Comparison of ENCODE assay signal across 25 cellular contexts in genomic region chr7:47262881-47263280, GRCh38.
DNase-seq lines count a peak whose midpoint lies in the region; ATAC-seq, FAIRE-seq and TF ChIP-seq lines count a peak whose summit lies in the region.
"Had no signal": no experiment of that assay in that cellular context is flagged by ENCODE, and none has a peak within 500 bp of the region (broad histone marks: within the 10 kb centered on the region; RNA-seq: fewer than 3 reads in every experiment).

No MANE protein-coding gene starts in this region.

- 92% methylated on average over 3 of the region's 3 CpGs; no CpG with 5 or more reads in 1 of the 2 experiments for WGBS in H1 (ENCODE audit: extremely low coverage in 1 of 2, insufficient coverage in 1 of 2, insufficient read length in 1 of 2, insufficient replicate concordance in 2 of 2, low coverage in 1 of 2, low lambda C conversion rate in 2 of 2, missing lambda C conversion rate in 1 of 2), 2 experiments
- WGBS in neuronal stem cell (ENCODE audit: extremely low coverage in 2 of 2, insufficient read length in 2 of 2, insufficient replicate concordance in 1 of 2), 2 donors: no CpG with 5 or more reads among the region's 3 CpGs
- 100% methylated on average over 3 of the region's 3 CpGs for WGBS in hepatocyte (ENCODE audit: low lambda C conversion rate, missing lambda C conversion rate)

- H3K4ac ChIP-seq in H1 (replicated peaks; ENCODE audit: insufficient read length, low read depth, low read length): no peak overlapping the region
- H3K4ac ChIP-seq in neuronal stem cell (ENCODE audit: low read length): no peak overlapping the region

- H4K20me1 ChIP-seq in H1 (replicated peaks in 1 of 2; ENCODE audit: control insufficient read depth in 1 of 2, insufficient read depth in 2 of 2, low read length in 2 of 2): peaks cover 0 to 3% of the 10 kb centered on the region in 2 experiments
- no peaks in the 10 kb centered on the region for H4K20me1 ChIP-seq in hepatocyte (ENCODE audit: insufficient read depth, poor library complexity, severe bottlenecking)
- H4K20me1 ChIP-seq: BLaER1 treated with 17β-estradiol and CSF1 and Interleukin-3, amounts not matched to agents 10 nM and 100 nM had no signal

- TF ChIP-seq CTCF in H1 (IDR thresholded peaks at IDR 0.05; ENCODE audit: control extremely low read depth in 1 of 3, insufficient read depth in 1 of 3, low read depth in 1 of 3, low read length in 3 of 3) (no peak), hepatocyte (IDR thresholded peaks at IDR 0.05; ENCODE audit: poor library complexity) (no peak)

- peaks cover 6% of the 10 kb centered on the region for H3K23me2 ChIP-seq in H1 (ENCODE audit: low read depth, low read length)

- H2BK15ac ChIP-seq in H1 (ENCODE audit: low read length): no peak overlapping the region
- no peak overlapping the region for H2BK15ac ChIP-seq in neuronal stem cell (ENCODE audit: low read length)

- H3K4me3 ChIP-seq in H1 (ENCODE audit: extremely low read depth in 1 of 4, insufficient read depth in 2 of 4, low read depth in 3 of 4, low read length in 4 of 4) (no peak overlapping the region), neuronal stem cell (ENCODE audit: low read length in 2 of 2) (no peak overlapping the region), hepatocyte (no peak overlapping the region)
- H3K4me3 ChIP-seq: A549; BLaER1 treated with 17β-estradiol and CSF1 and Interleukin-3, amounts not matched to agents 10 nM and 100 nM; GM12878; GM23248 had no signal

- no peaks in the 10 kb centered on the region for H3K9me3 ChIP-seq in H1 (ENCODE audit: insufficient read depth in 2 of 2, low read depth in 1 of 2, low read length in 1 of 2)
- peaks cover 0 to under 1% of the 10 kb centered on the region in 2 donors for H3K9me3 ChIP-seq in neuronal stem cell (replicated peaks in 1 of 2; ENCODE audit: control insufficient read depth in 2 of 2, insufficient read depth in 1 of 2, low read depth in 1 of 2, low read length in 2 of 2)
- H3K9me3 ChIP-seq in hepatocyte (ENCODE audit: low read depth): no peaks in the 10 kb centered on the region
- H3K9me3 ChIP-seq: BE2C had no signal

- no peak overlapping the region for H4K5ac ChIP-seq in H1 (ENCODE audit: insufficient read length, low read depth, low read length)

- H3K79me2 ChIP-seq in H1 (ENCODE audit: control insufficient read depth in 1 of 2, insufficient read depth in 2 of 2, low read length in 2 of 2): no peaks in the 10 kb centered on the region
- no peaks in the 10 kb centered on the region for H3K79me2 ChIP-seq in hepatocyte

- H2BK20ac ChIP-seq in H1 (ENCODE audit: low read length): no peak overlapping the region

- no peaks in the 10 kb centered on the region for H3K9me2 ChIP-seq in hepatocyte (replicated peaks; ENCODE audit: insufficient read depth)

- H3K14ac ChIP-seq in H1 (ENCODE audit: insufficient read length): no peak overlapping the region
- H3K14ac ChIP-seq in neuronal stem cell (ENCODE audit: low read length): no peak overlapping the region

- TF ChIP-seq EP300 in H1 (IDR thresholded peaks at IDR 0.05; ENCODE audit: borderline replicate concordance in 1 of 2, low read depth in 2 of 2, low read length in 2 of 2): no peak

- POLR2A ChIA-PET in H1 (lab: Charles Lee; ENCODE audit: partially characterized antibody): no interaction called here

- H3K27ac ChIP-seq in H1 (ENCODE audit: low read depth, low read length) (no peak overlapping the region), neuronal stem cell (replicated peaks; ENCODE audit: low read length) (no peak overlapping the region), hepatocyte (no peak overlapping the region)
- H3K27ac ChIP-seq: A549; BLaER1 treated with 17β-estradiol and CSF1 and Interleukin-3, amounts not matched to agents 10 nM and 100 nM; GM23248 had no signal

- H3K36me3 ChIP-seq in H1 (ENCODE audit: control insufficient read depth in 2 of 4, insufficient read depth in 4 of 4, low read length in 3 of 4) (no peaks in the 10 kb centered on the region), neuronal stem cell (replicated peaks in 1 of 2; ENCODE audit: control insufficient read depth in 2 of 2, insufficient read depth in 2 of 2, low read length in 2 of 2) (no peaks in the 10 kb centered on the region), hepatocyte (replicated peaks; ENCODE audit: insufficient read depth, low read depth) (no peaks in the 10 kb centered on the region)
- H3K36me3 ChIP-seq: BE2C; BLaER1 treated with 17β-estradiol and CSF1 and Interleukin-3, amounts not matched to agents 10 nM and 100 nM had no signal

- no peak overlapping the region for H3K56ac ChIP-seq in H1 (replicated peaks; ENCODE audit: insufficient read length, low read depth, low read length)

- H4K91ac ChIP-seq in H1 (replicated peaks; ENCODE audit: insufficient read length, low read length) (no peak overlapping the region), neuronal stem cell (ENCODE audit: low read depth, low read length, poor library complexity) (no peak overlapping the region)

- no peak for TF ChIP-seq RAD21 in H1 (IDR thresholded peaks at IDR 0.05 in 1 of 2, conservative IDR thresholded peaks at IDR 0.05 in 1 of 2; ENCODE audit: low read depth in 2 of 2, low read length in 2 of 2)

- no peak overlapping the region for H2AFZ ChIP-seq in H1 (ENCODE audit: low read length)
- H2AFZ ChIP-seq in neuronal stem cell (ENCODE audit: low read length): no peak overlapping the region
- no peak overlapping the region for H2AFZ ChIP-seq in hepatocyte
- H2AFZ ChIP-seq: GM23248 had no signal

- H3K4me1 ChIP-seq in H1 (replicated peaks in 1 of 4; ENCODE audit: control insufficient read depth in 3 of 4, insufficient read depth in 4 of 4, low read length in 3 of 4) (no peaks in the 10 kb centered on the region), neuronal stem cell (ENCODE audit: control insufficient read depth in 2 of 2, insufficient read depth in 1 of 2, low read depth in 1 of 2, low read length in 2 of 2) (peaks cover 2% of the 10 kb centered on the region in 2 donors), hepatocyte (ENCODE audit: insufficient read depth) (peaks cover 9% of the 10 kb centered on the region)
- H3K4me1 ChIP-seq: BE2C had no signal

- H3K79me1 ChIP-seq in H1 (ENCODE audit: low read depth, low read length) (no peaks in the 10 kb centered on the region), neuronal stem cell (ENCODE audit: low read depth, low read length) (no peaks in the 10 kb centered on the region)

- no peak overlapping the region for H3K23ac ChIP-seq in H1 (ENCODE audit: insufficient read length)
- no peak overlapping the region for H3K23ac ChIP-seq in neuronal stem cell (ENCODE audit: low read depth, low read length, poor library complexity)

- FAIRE-seq in H1 (lab: Jason Lieb, UNC) (no peak), urothelium cell line (lab: Jason Lieb, UNC) (peak; percentile 71)
- FAIRE-seq: A549, D721Med, GM12878, GM19239 had no signal

- no peak for TF ChIP-seq POLR2A in H1 (IDR thresholded peaks at IDR 0.05; ENCODE audit: control extremely low read depth in 1 of 2, low read depth in 2 of 2, low read length in 2 of 2)

- no peak overlapping the region for H3K4me2 ChIP-seq in H1 (ENCODE audit: insufficient read depth in 1 of 2, low read depth in 2 of 2, low read length in 2 of 2)
- no peak overlapping the region for H3K4me2 ChIP-seq in neuronal stem cell (ENCODE audit: insufficient read depth, low read length, poor library complexity, severe bottlenecking)
- no peak overlapping the region for H3K4me2 ChIP-seq in hepatocyte
- H3K4me2 ChIP-seq: A549; BLaER1 treated with 17β-estradiol and CSF1 and Interleukin-3, amounts not matched to agents 10 nM and 100 nM had no signal

- no peak overlapping the region for H4K8ac ChIP-seq in H1 (ENCODE audit: extremely low read depth, insufficient read depth, low read length)
- H4K8ac ChIP-seq in neuronal stem cell (ENCODE audit: low read depth, low read length): no peak overlapping the region

- H2AK5ac ChIP-seq in H1 (ENCODE audit: low read depth, low read length) (no peak overlapping the region), neuronal stem cell (ENCODE audit: low read depth, low read length) (no peak overlapping the region)

- H3K18ac ChIP-seq in H1 (ENCODE audit: extremely low read depth, low read length): no peak overlapping the region
- peak overlapping the region; percentile 13 for H3K18ac ChIP-seq in neuronal stem cell (ENCODE audit: low read length)

- CTCF ChIA-PET in H1 (lab: Charles Lee; ENCODE audit: partially characterized antibody): interaction anchor here (1.5 kb wide), 1 partner anchor 67 kb away, joined by 3 read pairs; no protein-coding TSS in a partner anchor

- peak; percentile 33 for DNase-seq in activated CD8-positive, alpha-beta memory T cell treated with anti-CD3 and anti-CD28 coated beads for 24 hours
- DNase-seq in activated CD8-positive, alpha-beta memory T cell treated with anti-CD3 and anti-CD28 coated beads, Interleukin-2, amount 50 U/mL, for 48 hours: no peak
- DNase-seq in H1 (ENCODE audit: low read depth in 1 of 2, low spot score in 2 of 2): no peak
- DNase-seq in neuronal stem cell (ENCODE audit: low spot score): no peak
- no peak for DNase-seq in urothelium cell line (ENCODE audit: low spot score)
- no peak for DNase-seq in hepatocyte (ENCODE audit: low spot score)
- DNase-seq: 8988T; ACHN; AML-193; BE2C; CD4-positive, alpha-beta T cell; CD8-positive, alpha-beta memory T cell; DMS 273 treated with DMSO at 0.1 percent for 48 hours; DMS79; EL; GDM1; GM23248; H9 had no signal

- no peak overlapping the region for H2BK12ac ChIP-seq in H1 (ENCODE audit: low read depth, low read length)
- H2BK12ac ChIP-seq in neuronal stem cell (ENCODE audit: low read length): no peak overlapping the region

- H2BK5ac ChIP-seq in H1 (ENCODE audit: low read depth, low read length) (no peak overlapping the region), neuronal stem cell (ENCODE audit: low read length) (no peak overlapping the region)

- H3K9ac ChIP-seq in H1 (replicated peaks in 1 of 4; ENCODE audit: extremely low read depth in 1 of 4, low read depth in 3 of 4, low read length in 3 of 4) (no peak overlapping the region), neuronal stem cell (ENCODE audit: low read depth, low read length, poor library complexity) (no peak overlapping the region)
- H3K9ac ChIP-seq: BLaER1 treated with 17β-estradiol and CSF1 and Interleukin-3, amounts not matched to agents 10 nM and 100 nM; GM23248 had no signal

- H2BK120ac ChIP-seq in H1 (replicated peaks; ENCODE audit: low read depth, low read length) (no peak overlapping the region), neuronal stem cell (ENCODE audit: low read depth, low read length) (no peak overlapping the region)

- ATAC-seq in HG03175 (IDR thresholded peaks at IDR 0.05; ENCODE audit: unreplicated experiment): no peak
- ATAC-seq: A549, GM12878, HCT116 had no signal

- H3K27me3 ChIP-seq in H1 (replicated peaks in 1 of 4; ENCODE audit: control insufficient read depth in 3 of 4, extremely low read depth in 1 of 4, insufficient read depth in 3 of 4, low read length in 3 of 4) (no peaks in the 10 kb centered on the region), neuronal stem cell (ENCODE audit: control insufficient read depth in 3 of 3, insufficient read depth in 3 of 3, low read depth in 1 of 3, low read length in 3 of 3) (no peaks in the 10 kb centered on the region), hepatocyte (no peaks in the 10 kb centered on the region)
- H3K27me3 ChIP-seq: BE2C; BLaER1 treated with 17β-estradiol and CSF1 and Interleukin-3, amounts not matched to agents 10 nM and 100 nM had no signal
